1 cellular context compared by ENCODE assay signal in genomic region chr2:65043001-65043400, GRCh38.
TF ChIP-seq lines count a peak whose summit lies in the region.

No MANE protein-coding gene starts in this region.

TF ChIP-seq in HepG2, 621 proteins besides CTCF, POLR2A, EP300 and RAD21:
- TF ChIP-seq ZNF256 (CRISPR knock-in tag; conservative IDR thresholded peaks at IDR 0.05) (no peak), SPEN (CRISPR knock-in tag; IDR thresholded peaks at IDR 0.05; ENCODE audit: low read depth) (no peak), SNAPC2 (CRISPR knock-in tag; IDR thresholded peaks at IDR 0.05) (no peak), ZNF292 (CRISPR knock-in tag; IDR thresholded peaks at IDR 0.05; ENCODE audit: borderline replicate concordance, low read depth) (no peak), ZNF337 (CRISPR knock-in tag; IDR thresholded peaks at IDR 0.05; ENCODE audit: borderline replicate concordance, low read depth) (no peak), ZNF782 (CRISPR knock-in tag; IDR thresholded peaks at IDR 0.05; ENCODE audit: borderline replicate concordance) (no peak), BATF2 (CRISPR knock-in tag; IDR thresholded peaks at IDR 0.05) (no peak), SRSF4 (IDR thresholded peaks at IDR 0.05; ENCODE audit: low read depth, low read length, poor library complexity, severe bottlenecking) (no peak), TCF12 (IDR thresholded peaks at IDR 0.05) (no peak), TCF12 (CRISPR knock-in tag; IDR thresholded peaks at IDR 0.05) (no peak), ZNF644 (CRISPR knock-in tag; IDR thresholded peaks at IDR 0.05; ENCODE audit: low read depth) (no peak)
- TF ChIP-seq, protein P1, sequence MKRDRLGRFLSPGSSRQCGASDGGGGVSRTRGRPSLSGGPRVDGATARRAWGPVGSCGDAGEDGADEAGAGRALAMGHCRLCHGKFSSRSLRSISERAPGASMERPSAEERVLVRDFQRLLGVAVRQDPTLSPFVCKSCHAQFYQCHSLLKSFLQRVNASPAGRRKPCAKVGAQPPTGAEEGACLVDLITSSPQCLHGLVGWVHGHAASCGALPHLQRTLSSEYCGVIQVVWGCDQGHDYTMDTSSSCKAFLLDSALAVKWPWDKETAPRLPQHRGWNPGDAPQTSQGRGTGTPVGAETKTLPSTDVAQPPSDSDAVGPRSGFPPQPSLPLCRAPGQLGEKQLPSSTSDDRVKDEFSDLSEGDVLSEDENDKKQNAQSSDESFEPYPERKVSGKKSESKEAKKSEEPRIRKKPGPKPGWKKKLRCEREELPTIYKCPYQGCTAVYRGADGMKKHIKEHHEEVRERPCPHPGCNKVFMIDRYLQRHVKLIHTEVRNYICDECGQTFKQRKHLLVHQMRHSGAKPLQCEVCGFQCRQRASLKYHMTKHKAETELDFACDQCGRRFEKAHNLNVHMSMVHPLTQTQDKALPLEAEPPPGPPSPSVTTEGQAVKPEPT (CRISPR knock-in tag; IDR thresholded peaks at IDR 0.05; ENCODE audit: low read depth) = no peak
- TF ChIP-seq, protein P2, sequence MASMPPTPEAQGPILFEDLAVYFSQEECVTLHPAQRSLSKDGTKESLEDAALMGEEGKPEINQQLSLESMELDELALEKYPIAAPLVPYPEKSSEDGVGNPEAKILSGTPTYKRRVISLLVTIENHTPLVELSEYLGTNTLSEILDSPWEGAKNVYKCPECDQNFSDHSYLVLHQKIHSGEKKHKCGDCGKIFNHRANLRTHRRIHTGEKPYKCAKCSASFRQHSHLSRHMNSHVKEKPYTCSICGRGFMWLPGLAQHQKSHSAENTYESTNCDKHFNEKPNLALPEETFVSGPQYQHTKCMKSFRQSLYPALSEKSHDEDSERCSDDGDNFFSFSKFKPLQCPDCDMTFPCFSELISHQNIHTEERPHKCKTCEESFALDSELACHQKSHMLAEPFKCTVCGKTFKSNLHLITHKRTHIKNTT (CRISPR knock-in tag; IDR thresholded peaks at IDR 0.05) = no peak
